In the genomic region with DNA sequence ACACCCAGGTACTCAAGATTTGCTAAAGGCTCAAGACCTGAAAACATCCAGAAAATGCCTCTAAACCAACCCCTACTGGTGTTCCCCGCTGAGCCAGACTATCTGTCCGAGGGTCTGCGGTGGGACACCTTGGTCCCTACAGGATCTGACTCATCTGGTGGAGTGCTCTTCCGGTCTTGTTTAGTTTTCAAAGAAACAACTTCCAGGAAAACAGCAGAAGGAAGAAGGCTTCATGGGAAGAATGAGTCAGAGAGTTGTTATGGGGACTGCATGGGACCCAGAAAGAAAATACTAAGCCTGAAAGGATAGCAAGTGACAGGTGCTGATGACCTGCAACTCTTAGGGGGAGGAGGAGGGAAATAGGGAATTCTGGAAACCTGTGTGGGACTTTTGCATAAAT, we compare ENCODE assay signal across 1 cellular context.
A peak's percentile ranks its signal among the peaks of the same experiment; 100 is the strongest.
TF ChIP-seq lines count a peak whose summit lies in the region.

No MANE protein-coding gene starts in this region.

TF ChIP-seq in HepG2, 621 proteins besides CTCF, POLR2A, EP300 and RAD21:
- TF ChIP-seq ETV5 (CRISPR knock-in tag; IDR thresholded peaks at IDR 0.05; ENCODE audit: borderline replicate concordance): peak; percentile 38; the same call in 1 of the 2 replicates
- TF ChIP-seq, protein P1, sequence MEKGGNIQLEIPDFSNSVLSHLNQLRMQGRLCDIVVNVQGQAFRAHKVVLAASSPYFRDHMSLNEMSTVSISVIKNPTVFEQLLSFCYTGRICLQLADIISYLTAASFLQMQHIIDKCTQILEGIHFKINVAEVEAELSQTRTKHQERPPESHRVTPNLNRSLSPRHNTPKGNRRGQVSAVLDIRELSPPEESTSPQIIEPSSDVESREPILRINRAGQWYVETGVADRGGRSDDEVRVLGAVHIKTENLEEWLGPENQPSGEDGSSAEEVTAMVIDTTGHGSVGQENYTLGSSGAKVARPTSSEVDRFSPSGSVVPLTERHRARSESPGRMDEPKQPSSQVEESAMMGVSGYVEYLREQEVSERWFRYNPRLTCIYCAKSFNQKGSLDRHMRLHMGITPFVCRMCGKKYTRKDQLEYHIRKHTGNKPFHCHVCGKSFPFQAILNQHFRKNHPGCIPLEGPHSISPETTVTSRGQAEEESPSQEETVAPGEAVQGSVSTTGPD (CRISPR knock-in tag; IDR thresholded peaks at IDR 0.05): 0 out of 2 replicates have a peak, but pooled peaks have one; percentile 26
- no peak for TF ChIP-seq SRSF4 (IDR thresholded peaks at IDR 0.05; ENCODE audit: low read depth, low read length, poor library complexity, severe bottlenecking)
- peak; percentile 52 for TF ChIP-seq FOSL2 (CRISPR knock-in tag; IDR thresholded peaks at IDR 0.05)
